1 cellular context compared by ENCODE assay signal in genomic region chr10:133458710-133459453, GRCh38.
TF ChIP-seq lines count a peak whose summit lies in the region.

No MANE protein-coding gene starts in this region.

TF ChIP-seq in GM12878, 131 proteins besides CTCF, POLR2A, EP300 and RAD21 (continued from another document):
- TF ChIP-seq ZBTB11 (CRISPR knock-in tag; IDR thresholded peaks at IDR 0.05) (no peak), PML (IDR thresholded peaks at IDR 0.05; ENCODE audit: low read length) (no peak), KDM1A (IDR thresholded peaks at IDR 0.05; ENCODE audit: borderline replicate concordance) (no peak), BRCA1 (IDR thresholded peaks at IDR 0.05; ENCODE audit: low read depth, low read length) (no peak), STAT3 (IDR thresholded peaks at IDR 0.05; ENCODE audit: low read depth, low read length) (no peak), CHD4 (IDR thresholded peaks at IDR 0.05) (no peak), SMC3 (IDR thresholded peaks at IDR 0.05; ENCODE audit: borderline replicate concordance, low read length) (no peak), SREBF2 (IDR thresholded peaks at IDR 0.05; ENCODE audit: low read length) (no peak), GATAD2B (conservative IDR thresholded peaks at IDR 0.05; ENCODE audit: low read depth) (no peak), FOXM1 (IDR thresholded peaks at IDR 0.05; ENCODE audit: low read depth, low read length) (no peak)
